ENCODE assay signal across 12 cellular contexts in genomic region chr1:74579425-74579824, GRCh38.
A peak's percentile ranks its signal among the peaks of the same experiment; 100 is the strongest.
DNase-seq lines count a peak whose midpoint lies in the region; ATAC-seq and TF ChIP-seq lines count a peak whose summit lies in the region.
"Had no signal": no experiment of that assay in that cellular context is flagged by ENCODE, and none has a peak within 500 bp of the region (broad histone marks: within the 10 kb centered on the region; RNA-seq: fewer than 3 reads in every experiment).

No MANE protein-coding gene starts in this region.

- TF ChIP-seq POLR2A in esophagus squamous epithelium (IDR thresholded peaks at IDR 0.05): no peak

- TF ChIP-seq CTCF in MM.1S (IDR thresholded peaks at IDR 0.05; ENCODE audit: low read length) (no peak), esophagus squamous epithelium (IDR thresholded peaks at IDR 0.05) (no peak)

- no peaks in the 10 kb centered on the region for H3K9me2 ChIP-seq in MM.1S (replicated peaks; ENCODE audit: insufficient read depth, low read length)

- no peak overlapping the region for H3K4me2 ChIP-seq in MM.1S (ENCODE audit: low read depth, low read length)
- H3K4me2 ChIP-seq: BLaER1 treated with 17β-estradiol and CSF1 and Interleukin-3, amounts not matched to agents 10 nM and 100 nM had no signal

- WGBS in esophagus squamous epithelium, 2 donors: 31 to 48% methylated on average over 3 of the region's 3 CpGs

- H3K9me3 ChIP-seq in MM.1S (replicated peaks; ENCODE audit: insufficient read depth, low read length): no peaks in the 10 kb centered on the region
- no peaks in the 10 kb centered on the region for H3K9me3 ChIP-seq in esophagus squamous epithelium
- H3K9me3 ChIP-seq: BLaER1 treated with 17β-estradiol and CSF1 and Interleukin-3, amounts not matched to agents 10 nM and 100 nM had no signal

- H2AFZ ChIP-seq in MM.1S (ENCODE audit: low read length): no peak overlapping the region

- no peaks in the 10 kb centered on the region for H3K36me3 ChIP-seq in MM.1S (replicated peaks; ENCODE audit: insufficient read depth, low read length)
- no peaks in the 10 kb centered on the region for H3K36me3 ChIP-seq in esophagus squamous epithelium
- H3K36me3 ChIP-seq: BLaER1 treated with 17β-estradiol and CSF1 and Interleukin-3, amounts not matched to agents 10 nM and 100 nM had no signal

- no peaks in the 10 kb centered on the region for H3K27me3 ChIP-seq in MM.1S (replicated peaks; ENCODE audit: insufficient read depth, low read length)
- no peaks in the 10 kb centered on the region for H3K27me3 ChIP-seq in esophagus squamous epithelium
- H3K27me3 ChIP-seq: BLaER1 treated with 17β-estradiol and CSF1 and Interleukin-3, amounts not matched to agents 10 nM and 100 nM had no signal

- H4K20me1 ChIP-seq in MM.1S (ENCODE audit: insufficient read depth, low read length): no peaks in the 10 kb centered on the region
- H4K20me1 ChIP-seq: BLaER1 treated with 17β-estradiol and CSF1 and Interleukin-3, amounts not matched to agents 10 nM and 100 nM had no signal

- ATAC-seq in GM18498 (IDR thresholded peaks at IDR 0.05; ENCODE audit: unreplicated experiment) (peak; percentile 99), GM19463 (IDR thresholded peaks at IDR 0.05; ENCODE audit: unreplicated experiment) (peak; percentile 99), HG02970 (IDR thresholded peaks at IDR 0.05; ENCODE audit: low FRiP score, unreplicated experiment) (peak; percentile 100)

- H3K9ac ChIP-seq in MM.1S (ENCODE audit: low read length): no peak overlapping the region
- H3K9ac ChIP-seq: BLaER1 treated with 17β-estradiol and CSF1 and Interleukin-3, amounts not matched to agents 10 nM and 100 nM had no signal

- peaks cover 21% of the 10 kb centered on the region for H3K4me1 ChIP-seq in MM.1S (ENCODE audit: low read length)
- no peaks in the 10 kb centered on the region for H3K4me1 ChIP-seq in esophagus squamous epithelium
- H3K4me1 ChIP-seq: BLaER1 treated with 17β-estradiol and CSF1 and Interleukin-3, amounts not matched to agents 10 nM and 100 nM had no signal

- peak overlapping the region; percentile 27; the same call in 1 of the 2 replicates for H3K27ac ChIP-seq in MM.1S (ENCODE audit: low read length)
- H3K27ac ChIP-seq in esophagus squamous epithelium: no peak overlapping the region
- H3K27ac ChIP-seq: BLaER1 treated with 17β-estradiol and CSF1 and Interleukin-3, amounts not matched to agents 10 nM and 100 nM had no signal

- H3F3A ChIP-seq in MM.1S (ENCODE audit: insufficient read depth, low read length): peaks cover 10% of the 10 kb centered on the region

- DNase-seq in MM.1S (peak; percentile 96), esophagus squamous epithelium (lab: John Stamatoyannopoulos, UW) (no peak), germinal center (ENCODE audit: low spot score) (no peak), cortex of kidney (lab: John Stamatoyannopoulos, UW) (no peak)
- no peak for DNase-seq in stimulated activated naive CD4-positive, alpha-beta T cell treated with Interleukin-2 at 50 U/mL for 16 hours (lab: John Stamatoyannopoulos, UW)
- DNase-seq: activated T-cell treated with anti-CD3 and anti-CD28 coated beads, Interleukin-2, amount 50 U/mL, for 1 hour; KG1; NCI-H82 had no signal

- intact Hi-C loops in esophagus squamous epithelium (cut with DNase I): no loop called here

- H3K79me2 ChIP-seq in MM.1S (ENCODE audit: low read length): no peaks in the 10 kb centered on the region

- no peak overlapping the region for H3K4me3 ChIP-seq in MM.1S (ENCODE audit: low read length)
- no peak overlapping the region for H3K4me3 ChIP-seq in esophagus squamous epithelium
- H3K4me3 ChIP-seq: BLaER1 treated with 17β-estradiol and CSF1 and Interleukin-3, amounts not matched to agents 10 nM and 100 nM had no signal
